ENCODE assay signal across 9 cellular contexts in the genomic region with DNA sequence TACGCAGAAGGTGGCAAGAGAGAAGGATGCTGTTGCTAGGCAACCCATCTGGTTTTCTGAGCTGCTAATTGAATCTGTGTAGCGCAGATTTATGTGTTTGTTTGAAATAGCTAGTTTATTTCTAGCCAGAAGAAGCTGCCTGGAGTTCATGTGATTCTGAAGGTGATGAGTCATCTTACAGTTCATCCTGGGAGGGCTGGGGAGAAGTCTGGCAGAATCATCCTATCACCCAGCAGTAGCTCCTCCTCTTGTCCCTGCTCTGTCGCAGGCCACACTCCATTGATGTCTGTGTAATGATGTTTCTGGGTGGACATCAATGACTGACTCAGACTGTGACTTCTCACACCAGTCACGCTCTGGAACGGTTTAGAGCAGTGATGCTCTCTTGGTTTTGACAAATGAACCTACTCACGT. TPM values are rescaled to one million over a fixed set of nuclear protein-coding genes. Genes with fewer than 3 reads are reported as not detected.
DNase-seq lines count a peak whose midpoint lies in the region; ATAC-seq and TF ChIP-seq lines count a peak whose summit lies in the region.
"Had no signal": no experiment of that assay in that cellular context is flagged by ENCODE, and none has a peak within 500 bp of the region (broad histone marks: within the 10 kb centered on the region; RNA-seq: fewer than 3 reads in every experiment).

No MANE protein-coding gene starts in this region.

- H3K79me2 ChIP-seq in OCI-LY7 (ENCODE audit: insufficient read depth, low read depth, low read length): no peaks in the 10 kb centered on the region

- no peaks in the 10 kb centered on the region for H3K9me2 ChIP-seq in OCI-LY7 (ENCODE audit: insufficient read depth, low read length)

- no peak for TF ChIP-seq EP300 in upper lobe of left lung (IDR thresholded peaks at IDR 0.05)

- H3K4me3 ChIP-seq in epithelial cell of proximal tubule (ENCODE audit: low read depth, low read length) (no peak overlapping the region), OCI-LY7 (ENCODE audit: low read depth, low read length, poor library complexity, severe bottlenecking) (no peak overlapping the region), upper lobe of left lung (no peak overlapping the region)

- no TSS peak for BruUV-seq in OCI-LY7 (replicated peaks; lab: Mats Ljungman, UMichigan)

- POLR2A ChIA-PET in OCI-LY7 (lab: Charles Lee): no interaction called here

- no peak overlapping the region for H2AFZ ChIP-seq in OCI-LY7 (ENCODE audit: low read length)

- H3K27ac ChIP-seq in OCI-LY7 (ENCODE audit: low read depth, low read length, poor library complexity, severe bottlenecking) (no peak overlapping the region), upper lobe of left lung (no peak overlapping the region)

- no peaks in the 10 kb centered on the region for H3K9me3 ChIP-seq in OCI-LY7 (ENCODE audit: low read length)
- no peaks in the 10 kb centered on the region for H3K9me3 ChIP-seq in upper lobe of left lung

- TF ChIP-seq CTCF in epithelial cell of proximal tubule (conservative IDR thresholded peaks at IDR 0.05; ENCODE audit: low read depth, low read length) (no peak), OCI-LY7 (conservative IDR thresholded peaks at IDR 0.05; ENCODE audit: low read length) (no peak), upper lobe of left lung (IDR thresholded peaks at IDR 0.05) (no peak)

- no peaks in the 10 kb centered on the region for H3K36me3 ChIP-seq in OCI-LY7 (ENCODE audit: insufficient read depth, low read length)
- no peaks in the 10 kb centered on the region for H3K36me3 ChIP-seq in upper lobe of left lung

- no peak for TF ChIP-seq POLR2A in upper lobe of left lung (IDR thresholded peaks at IDR 0.05)

- DNase-seq in GM03348 (ENCODE audit: low spot score) (peak; percentile 75), NCI-H2227 (lab: John Stamatoyannopoulos, UW; ENCODE audit: unreplicated experiment) (peak; percentile 45), epithelial cell of proximal tubule (ENCODE audit: low read depth) (peak; percentile 33), pons (ENCODE audit: low spot score) (peak; percentile 73), HuH-7 (ENCODE audit: low spot score) (no peak), OCI-LY7 (ENCODE audit: low spot score) (no peak), upper lobe of left lung (no peak)
- DNase-seq: activated T-cell treated with anti-CD3 and anti-CD28 coated beads, Interleukin-2, amount 50 U/mL, for 1 hour had no signal

- intact Hi-C loops in OCI-LY7 (cut with micrococcal nuclease; ENCODE audit: unreplicated experiment): loop anchor here (5.0 to 10.0 kb wide), 4 partner anchors 265 to 975 kb away; a partner anchor contains a TSS

- H4K20me1 ChIP-seq in OCI-LY7 (ENCODE audit: insufficient read depth, low read length): no peaks in the 10 kb centered on the region

- H3K27me3 ChIP-seq in upper lobe of left lung: no peaks in the 10 kb centered on the region

- WGBS in upper lobe of left lung, 2 donors: 61 to 63% methylated on average over 5 to 6 of the region's 6 CpGs

- CTCF ChIA-PET in OCI-LY7 (lab: Charles Lee; ENCODE audit: unreplicated experiment): no interaction called here

- peaks cover 9% of the 10 kb centered on the region for H3K4me1 ChIP-seq in OCI-LY7 (ENCODE audit: insufficient read depth, low read length, poor library complexity, severe bottlenecking)
- H3K4me1 ChIP-seq in upper lobe of left lung: peaks cover 8 to 18% (median 12%) of the 10 kb centered on the region in 4 donors

- no peak overlapping the region for H3K4me2 ChIP-seq in OCI-LY7 (ENCODE audit: low read length)

- ATAC-seq in HG03135 (IDR thresholded peaks at IDR 0.05; ENCODE audit: unreplicated experiment) (no peak), upper lobe of left lung (ENCODE audit: low FRiP score in 2 of 2) (no peak)

RNA-seq across cellular contexts. Expression of a gene that starts 4.8 kb away (rescaled TPM):
- total RNA-seq in epithelial cell of proximal tubule (89.7 and 91.0 TPM in 2 replicates), OCI-LY7 (2022) (81.9 and 91.1 TPM in 2 replicates), upper lobe of left lung (100 to 1,000 TPM in 2 of 6 donors, 10 to 100 TPM in 4; 69.9 to 115 (median 85.4) TPM)
- total RNA-seq in OCI-LY7 (2014; rRNA removed; shearing (Covaris generic)): 62.1 and 73.8 TPM in 2 replicates

RNA-seq across cellular contexts. Expression of a gene that starts 5.6 kb away (rescaled TPM):
- total RNA-seq in epithelial cell of proximal tubule: not detected in 2 replicates
- total RNA-seq in OCI-LY7 (2014; rRNA removed; shearing (Covaris generic)): not detected in 2 replicates
- not detected in 2 replicates for total RNA-seq in OCI-LY7 (2022)
- not detected for total RNA-seq in upper lobe of left lung

RNA-seq across cellular contexts. Expression of a gene that starts 57.8 kb away (rescaled TPM):
- total RNA-seq in epithelial cell of proximal tubule: 106 and 130 TPM in 2 replicates
- 37.2 and 58.3 TPM in 2 replicates for total RNA-seq in OCI-LY7 (2014; rRNA removed; shearing (Covaris generic))
- total RNA-seq in OCI-LY7 (2022): 27.9 and 29.9 TPM in 2 replicates
- total RNA-seq in upper lobe of left lung: 10 to 100 TPM; 45.3 to 71.4 (median 63.7) TPM

Comparison
In these comparisons a context has a peak if more than half of its experiments do, and no peak if none do; other contexts are left out.
1. DNase-seq: peak in GM03348 (single experiment), NCI-H2227 (single experiment), epithelial cell of proximal tubule (single experiment) and pons (single experiment); none in HuH-7 (single experiment), OCI-LY7 (single experiment) and upper lobe of left lung (0 of 2).